9 cellular contexts compared by ENCODE assay signal in genomic region chr9:131618071-131618479, GRCh38.
DNase-seq lines count a peak whose midpoint lies in the region; ATAC-seq and TF ChIP-seq lines count a peak whose summit lies in the region.
"Had no signal": no experiment of that assay in that cellular context is flagged by ENCODE, and none has a peak within 500 bp of the region (broad histone marks: within the 10 kb centered on the region; RNA-seq: fewer than 3 reads in every experiment).

No MANE protein-coding gene starts in this region.

- peak overlapping the region in 1 of 2 donors; percentile 2 for H3K27ac ChIP-seq in lung (ENCODE audit: low read depth in 1 of 2, low read length in 1 of 2)

- H3K36me3 ChIP-seq in lung (ENCODE audit: control insufficient read depth in 2 of 2, insufficient read depth in 2 of 2, low read length in 2 of 2) = peaks cover 10 to 67% of the 10 kb centered on the region in 2 donors

- no peak for TF ChIP-seq CTCF in lung (IDR thresholded peaks at IDR 0.05; ENCODE audit: control extremely low read depth, extremely low read depth)

- H3K4me1 ChIP-seq in lung (ENCODE audit: control insufficient read depth in 2 of 2, insufficient read depth in 2 of 2, low read length in 2 of 2) = peaks cover 0 to 10% of the 10 kb centered on the region in 2 donors

- H3K27me3 ChIP-seq in lung (ENCODE audit: control insufficient read depth, insufficient read depth) = no peaks in the 10 kb centered on the region

- ATAC-seq in lung (ENCODE audit: insufficient read depth, low FRiP score) (no peak), HG03025 (IDR thresholded peaks at IDR 0.05; ENCODE audit: low FRiP score, unreplicated experiment) (no peak)

- H3K9me3 ChIP-seq in lung (ENCODE audit: control insufficient read depth in 2 of 2, insufficient read depth in 1 of 2, low read length in 1 of 2) = no peaks in the 10 kb centered on the region

- 40 to 61% methylated on average over 2 of the region's 2 CpGs for WGBS in lung, 2 donors

- H3K4me3 ChIP-seq in lung = no peak overlapping the region

- DNase-seq in EH (ENCODE audit: low read depth) = peak; percentile 23
- peak; percentile 5 for DNase-seq in NCI-H2081 treated with DMSO at 0.1 percent for 48 hours (lab: John Stamatoyannopoulos, UW)
- DNase-seq in cerebellar cortex (ENCODE audit: low spot score) = peak; percentile 47
- peak; percentile 52 for DNase-seq in lung (ENCODE audit: low spot score)
- no peak for DNase-seq in activated gamma-delta T cell (lab: John Stamatoyannopoulos, UW)
- no peak for DNase-seq in NCI-H226
- no peak for DNase-seq in pons (ENCODE audit: low spot score)
- DNase-seq: NCI-H2107 had no signal

Comparison
In these comparisons a context has a peak if more than half of its experiments do, and no peak if none do; other contexts are left out.
1. DNase-seq: peak in EH (single experiment), NCI-H2081 treated with DMSO at 0.1 percent for 48 hours (single experiment), cerebellar cortex (single experiment) and lung (single experiment); none in activated gamma-delta T cell (single experiment), NCI-H226 (single experiment) and pons (single experiment).